In genomic region chr2:215973954-215974699, GRCh38 we compare ENCODE assay signal across 10 cellular contexts. TPM values are rescaled to one million over a fixed set of nuclear protein-coding genes. Genes with fewer than 3 reads are reported as not detected.
A peak's percentile ranks its signal among the peaks of the same experiment; 100 is the strongest.
DNase-seq lines count a peak whose midpoint lies in the region; ATAC-seq and TF ChIP-seq lines count a peak whose summit lies in the region.
"Had no signal": no experiment of that assay in that cellular context is flagged by ENCODE, and none has a peak within 500 bp of the region (broad histone marks: within the 10 kb centered on the region; RNA-seq: fewer than 3 reads in every experiment).

No MANE protein-coding gene starts in this region.

- no peaks in the 10 kb centered on the region for H3K79me1 ChIP-seq in mesenchymal stem cell (replicated peaks; ENCODE audit: low read length, poor library complexity, severe bottlenecking)

- 77% methylated on average over 5 of the region's 6 CpGs for WGBS in mesenchymal stem cell

- H4K91ac ChIP-seq in mesenchymal stem cell (ENCODE audit: low read length) = no peak overlapping the region

- H2AFZ ChIP-seq in mesenchymal stem cell (ENCODE audit: low read depth, low read length) = no peak overlapping the region

- H2BK120ac ChIP-seq in mesenchymal stem cell (ENCODE audit: low read depth, low read length) = no peak overlapping the region

- H3K9ac ChIP-seq in mesenchymal stem cell (ENCODE audit: low read length) = peak overlapping the region; percentile 35

- no peak overlapping the region for H3K4ac ChIP-seq in mesenchymal stem cell (ENCODE audit: low read depth in 1 of 2, low read length in 2 of 2)

- H3K36me3 ChIP-seq in breast epithelium = no peaks in the 10 kb centered on the region
- no peaks in the 10 kb centered on the region for H3K36me3 ChIP-seq in mesenchymal stem cell (ENCODE audit: control insufficient read depth in 1 of 2, insufficient read depth in 2 of 2, low read depth in 1 of 2, low read length in 2 of 2)

- peaks cover 18% of the 10 kb centered on the region for H3K4me1 Mint-ChIP-seq in CD14-positive monocyte

- no peak for TF ChIP-seq POLR2A in breast epithelium (IDR thresholded peaks at IDR 0.05)

- H3K18ac ChIP-seq in mesenchymal stem cell (ENCODE audit: low read depth in 1 of 2, low read length in 2 of 2) = no peak overlapping the region

- H3K27ac Mint-ChIP-seq in CD14-positive monocyte = peak overlapping the region in 6 of 7 donors; percentile 3 to 69 (median 42)
- no peak overlapping the region for H3K27ac Mint-ChIP-seq in activated naive CD4-positive, alpha-beta T cell treated with anti-CD3 and anti-CD28 coated beads, Interleukin-2, amount 50 U/mL, for 72 hours

- intact Hi-C loops in CD14-positive monocyte (cut with micrococcal nuclease) (no loop called here), breast epithelium (cut with DNase I; ENCODE audit: low total_unique reads) (no loop called here)

- H3K14ac ChIP-seq in mesenchymal stem cell (ENCODE audit: low read length in 2 of 2) = no peak overlapping the region

- H3K4me1 ChIP-seq in breast epithelium (peaks cover 0 to 8% of the 10 kb centered on the region in 2 donors), mesenchymal stem cell (ENCODE audit: control insufficient read depth, insufficient read depth, low read depth, low read length) (peaks cover 2% of the 10 kb centered on the region)

- H3K9me3 ChIP-seq in breast epithelium (no peaks in the 10 kb centered on the region), mesenchymal stem cell (ENCODE audit: control insufficient read depth, low read length) (no peaks in the 10 kb centered on the region)

- peak overlapping the region in 1 of 2 donors; percentile 80 for H3K4me3 Mint-ChIP-seq in CD14-positive monocyte
- H3K4me3 Mint-ChIP-seq: immature natural killer cell had no signal

- ATAC-seq in activated naive CD4-positive, alpha-beta T cell treated with anti-CD3 and anti-CD28 coated beads, Interleukin-2, amount 50 U/mL, for 72 hours = no peak
- ATAC-seq in HG02798 (IDR thresholded peaks at IDR 0.05; ENCODE audit: poor library complexity, unreplicated experiment) = no peak

- H3K23ac ChIP-seq in mesenchymal stem cell (ENCODE audit: low read length in 2 of 2) = no peak overlapping the region

- H3K27me3 Mint-ChIP-seq in CD14-positive monocyte (ENCODE audit: low read depth in 3 of 3) = peaks cover 0 to 1% (median 0%) of the 10 kb centered on the region in 3 donors

- H3K4me2 ChIP-seq in mesenchymal stem cell (ENCODE audit: low read length, poor library complexity, severe bottlenecking) = no peak overlapping the region

- no peak for TF ChIP-seq CTCF in CD14-positive monocyte (IDR thresholded peaks at IDR 0.05)
- no peak for TF ChIP-seq CTCF in breast epithelium (IDR thresholded peaks at IDR 0.05)

- H3K36me3 Mint-ChIP-seq in CD14-positive monocyte = peaks cover 7 to 9% of the 10 kb centered on the region in 2 donors
- peaks cover 19 to 20% of the 10 kb centered on the region in 2 donors for H3K36me3 Mint-ChIP-seq in activated naive CD4-positive, alpha-beta T cell treated with anti-CD3 and anti-CD28 coated beads, Interleukin-2, amount 50 U/mL, for 72 hours

- H2AK5ac ChIP-seq in mesenchymal stem cell (ENCODE audit: low read length, severe bottlenecking) = no peak overlapping the region

- H4K8ac ChIP-seq in mesenchymal stem cell (ENCODE audit: low read length) = no peak overlapping the region

- H3K27me3 ChIP-seq in breast epithelium (no peaks in the 10 kb centered on the region), mesenchymal stem cell (ENCODE audit: control insufficient read depth in 1 of 2, insufficient read depth in 1 of 2, low read length in 2 of 2) (peaks cover 0 to 23% of the 10 kb centered on the region in 2 experiments)

- no peak overlapping the region for H2BK5ac ChIP-seq in mesenchymal stem cell (ENCODE audit: low read depth, low read length, poor library complexity, severe bottlenecking)

- H2BK15ac ChIP-seq in mesenchymal stem cell (ENCODE audit: low read depth, poor library complexity, severe bottlenecking) = no peak overlapping the region

- DNase-seq in CD14-positive monocyte (ENCODE audit: low spot score) (no peak), LoVo (ENCODE audit: low spot score) (peak; percentile 72), breast epithelium (ENCODE audit: low spot score in 2 of 2) (peak in 1 of 2 donors; percentile 34), mesenchymal stem cell (no peak), NCI-H1105 treated with DMSO at 0.1 percent for 48 hours (lab: John Stamatoyannopoulos, UW) (no peak), ureter (ENCODE audit: low spot score) (no peak)
- no peak for DNase-seq in activated naive CD4-positive, alpha-beta T cell treated with anti-CD3 and anti-CD28 coated beads, Interleukin-2, amount 50 U/mL, for 72 hours (ENCODE audit: low spot score in 2 of 2)
- DNase-seq: DMS53, immature natural killer cell had no signal

- peaks cover 0 to 5% (median 2%) of the 10 kb centered on the region in 7 donors for H3K9me3 Mint-ChIP-seq in CD14-positive monocyte
- H3K9me3 Mint-ChIP-seq in activated naive CD4-positive, alpha-beta T cell treated with anti-CD3 and anti-CD28 coated beads, Interleukin-2, amount 50 U/mL, for 72 hours = peaks cover 0 to 13% of the 10 kb centered on the region in 2 donors
- H3K9me3 Mint-ChIP-seq: immature natural killer cell had no signal

- no peak overlapping the region for H2BK12ac ChIP-seq in mesenchymal stem cell (ENCODE audit: low read length in 2 of 2)

- H3K27ac ChIP-seq in breast epithelium = peak overlapping the region; percentile 84 to 86
- no peak overlapping the region for H3K27ac ChIP-seq in mesenchymal stem cell (ENCODE audit: low read length, poor library complexity, severe bottlenecking)

- H3K4me3 ChIP-seq in breast epithelium (no peak overlapping the region), mesenchymal stem cell (ENCODE audit: insufficient read depth in 1 of 2, low read depth in 1 of 2, low read length in 2 of 2) (peak overlapping the region in 1 of 2 experiments; percentile 39)

RNA-seq across cellular contexts. Expression of gene MREG, which starts 39.2 kb away (rescaled TPM):
- polyA plus RNA-seq in CD14-positive monocyte = under 1 TPM in 1 of 2 donors, not detected in 1; 0.14 TPM
- 10 to 100 TPM in 2 of 3 donors, 1 to 10 TPM in 1; 3.8 to 30.1 (median 16.1) TPM for total RNA-seq in breast epithelium
- polyA plus RNA-seq in mesenchymal stem cell (2013, experiment 1 of 2) = 1.2 TPM
- 1.3 TPM for polyA plus RNA-seq in mesenchymal stem cell (2013, experiment 2 of 2)
- 1 to 10 TPM; 4.9 to 7.3 TPM for total RNA-seq in activated naive CD4-positive, alpha-beta T cell treated with anti-CD3 and anti-CD28 coated beads, Interleukin-2, amount 50 U/mL, for 72 hours
- total RNA-seq in ureter = 13.8 TPM

Comparison
In these comparisons a context has a peak if more than half of its experiments do, and no peak if none do; other contexts are left out.
1. H3K27ac Mint-ChIP-seq: peak in CD14-positive monocyte (6 of 7); none in activated naive CD4-positive, alpha-beta T cell treated with anti-CD3 and anti-CD28 coated beads, Interleukin-2, amount 50 U/mL, for 72 hours (0 of 2).